Comparison of ENCODE assay signal across 9 cellular contexts in the genomic region with DNA sequence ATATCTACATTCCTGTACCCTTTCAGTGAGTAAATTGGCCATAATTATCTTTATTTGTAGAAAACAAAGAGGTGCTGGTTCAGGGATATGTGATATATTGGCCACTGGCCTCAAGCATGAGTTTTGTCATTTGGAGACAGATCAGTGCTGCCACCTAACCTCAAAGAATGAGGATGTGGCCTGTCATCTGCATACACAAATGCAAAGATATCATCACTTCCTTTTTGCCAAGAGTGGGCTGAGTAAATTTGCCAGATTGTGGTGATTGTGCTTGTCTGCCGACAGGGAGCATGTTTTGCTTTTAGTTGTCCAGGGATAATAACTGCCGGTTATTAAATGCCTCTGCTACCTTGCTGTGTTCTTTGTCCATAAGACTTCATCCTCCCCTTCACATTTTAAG. TPM values are rescaled to one million over a fixed set of nuclear protein-coding genes. Genes with fewer than 3 reads are reported as not detected.
DNase-seq lines count a peak whose midpoint lies in the region; ATAC-seq, FAIRE-seq and TF ChIP-seq lines count a peak whose summit lies in the region.
"Had no signal": no experiment of that assay in that cellular context is flagged by ENCODE, and none has a peak within 500 bp of the region (broad histone marks: within the 10 kb centered on the region; RNA-seq: fewer than 3 reads in every experiment).

No MANE protein-coding gene starts in this region.

- TF ChIP-seq POLR2A in GM12878 (IDR thresholded peaks at IDR 0.05; ENCODE audit: low read depth, low read length), result no peak

- POLR2A ChIA-PET in GM12878 (lab: Charles Lee), result no interaction called here

- H3K27ac ChIP-seq in MM.1S (ENCODE audit: low read length), result no peak overlapping the region
- no peak overlapping the region for H3K27ac ChIP-seq in GM12878 (ENCODE audit: control insufficient read depth, insufficient read depth)
- H3K27ac ChIP-seq: parathyroid adenoma had no signal

- H3K27me3 Mint-ChIP-seq in activated naive CD4-positive, alpha-beta T cell treated with anti-CD3 and anti-CD28 coated beads, Interleukin-2, amount 10 ng/mL, durations not matched to agents 7 days and 5 days, result peaks cover 4% of the 10 kb centered on the region
- peaks cover 8% of the 10 kb centered on the region for H3K27me3 Mint-ChIP-seq in stimulated activated naive CD8-positive, alpha-beta T cell treated with anti-CD3 and anti-CD28 coated beads, Interleukin-15, amount 100 ng/mL, for 72 hours
- H3K27me3 Mint-ChIP-seq in endothelial cell (ENCODE audit: unreplicated experiment), result peaks cover 2% of the 10 kb centered on the region

- H3K9ac ChIP-seq in MM.1S (ENCODE audit: low read length) (no peak overlapping the region), GM12878 (ENCODE audit: control insufficient read depth, insufficient read depth, low read length) (no peak overlapping the region)
- H3K9ac ChIP-seq: parathyroid adenoma had no signal

- peak; percentile 24 for DNase-seq in activated naive CD4-positive, alpha-beta T cell treated with anti-CD3 and anti-CD28 coated beads, Interleukin-2, amount 10 ng/mL, durations not matched to agents 7 days and 5 days
- no peak for DNase-seq in activated naive CD4-positive, alpha-beta T cell treated with Interleukin-2 at 50 U/mL for 16 hours
- DNase-seq in MM.1S, result peak; percentile 59
- peak; percentile 15 for DNase-seq in GM12878 (ENCODE audit: low read depth, low spot score)
- peak; percentile 1 to 39 for DNase-seq in stimulated activated naive CD8-positive, alpha-beta T cell treated with anti-CD3 and anti-CD28 coated beads, Interleukin-15, amount 100 ng/mL, for 72 hours
- DNase-seq in H7, result no peak
- DNase-seq in stimulated activated CD4-positive, alpha-beta T cell treated with anti-CD3 and anti-CD28 coated beads, Interleukin-15, amount 100 ng/mL, for 24 hours, result no peak
- DNase-seq in endothelial cell (ENCODE audit: low spot score), result no peak

- H3K4me2 ChIP-seq in MM.1S (ENCODE audit: low read depth, low read length), result no peak overlapping the region
- no peak overlapping the region for H3K4me2 ChIP-seq in GM12878 (ENCODE audit: control insufficient read depth, insufficient read depth)

- no peaks in the 10 kb centered on the region for H3K9me3 ChIP-seq in MM.1S (replicated peaks; ENCODE audit: insufficient read depth, low read length)
- no peaks in the 10 kb centered on the region for H3K9me3 ChIP-seq in GM12878 (replicated peaks; ENCODE audit: control insufficient read depth, insufficient read depth, low read length)

- H3K9me2 ChIP-seq in MM.1S (replicated peaks; ENCODE audit: insufficient read depth, low read length), result no peaks in the 10 kb centered on the region

- ATAC-seq in GM12878, result peak; percentile 82
- ATAC-seq in stimulated activated naive CD8-positive, alpha-beta T cell treated with anti-CD3 and anti-CD28 coated beads, Interleukin-15, amount 100 ng/mL, for 72 hours, result peak; percentile 94

- no peak overlapping the region for H3K27ac Mint-ChIP-seq in activated naive CD4-positive, alpha-beta T cell treated with anti-CD3 and anti-CD28 coated beads, Interleukin-2, amount 10 ng/mL, durations not matched to agents 7 days and 5 days
- H3K27ac Mint-ChIP-seq in stimulated activated naive CD8-positive, alpha-beta T cell treated with anti-CD3 and anti-CD28 coated beads, Interleukin-15, amount 100 ng/mL, for 72 hours, result no peak overlapping the region
- H3K27ac Mint-ChIP-seq in endothelial cell (ENCODE audit: unreplicated experiment), result no peak overlapping the region

- no peaks in the 10 kb centered on the region for H3F3A ChIP-seq in MM.1S (ENCODE audit: insufficient read depth, low read length)

- H3K36me3 ChIP-seq in MM.1S (replicated peaks; ENCODE audit: insufficient read depth, low read length) (no peaks in the 10 kb centered on the region), GM12878 (ENCODE audit: control insufficient read depth in 2 of 2, insufficient read depth in 2 of 2, low read length in 1 of 2) (no peaks in the 10 kb centered on the region), H7 (replicated peaks; ENCODE audit: control insufficient read depth, insufficient read depth, low read length) (no peaks in the 10 kb centered on the region)

- H3K4me3 ChIP-seq in MM.1S (ENCODE audit: low read length), result no peak overlapping the region
- no peak overlapping the region for H3K4me3 ChIP-seq in GM12878
- H3K4me3 ChIP-seq in H7 (ENCODE audit: insufficient read depth, low read depth, low read length), result no peak overlapping the region

- TF ChIP-seq RAD21 in GM12878 (IDR thresholded peaks at IDR 0.05; ENCODE audit: insufficient read depth, low read depth, low read length), result no peak

- SMC1A ChIA-PET in GM12878 (lab: Charles Lee; ENCODE audit: uncharacterized antibody, unreplicated experiment), result interaction anchor here (1.0 kb wide), 1 partner anchor 17 kb away, joined by 3 read pairs; no protein-coding TSS in a partner anchor

- WGBS in GM12878 (ENCODE audit: insufficient coverage, insufficient replicate concordance, low lambda C conversion rate, missing lambda C conversion rate), result 3% methylated on average over 2 of the region's 2 CpGs

- no peaks in the 10 kb centered on the region for H3K4me1 ChIP-seq in MM.1S (ENCODE audit: low read length)
- H3K4me1 ChIP-seq in GM12878 (ENCODE audit: control insufficient read depth, insufficient read depth, low read length), result no peaks in the 10 kb centered on the region

- H3K79me2 ChIP-seq in MM.1S (ENCODE audit: low read length) (no peaks in the 10 kb centered on the region), GM12878 (ENCODE audit: control insufficient read depth, insufficient read depth, low read length) (no peaks in the 10 kb centered on the region)

- RAD21 ChIA-PET in GM12878 (lab: Charles Lee; ENCODE audit: unreplicated experiment), result no interaction called here

- H2AFZ ChIP-seq in MM.1S (ENCODE audit: low read length) (no peak overlapping the region), GM12878 (ENCODE audit: control insufficient read depth, low read depth, low read length) (no peak overlapping the region)
- H2AFZ ChIP-seq: parathyroid adenoma had no signal

- in situ Hi-C loops in GM12878 (cut with MboI), result no loop called here

- H3K4me3 Mint-ChIP-seq in activated naive CD4-positive, alpha-beta T cell treated with anti-CD3 and anti-CD28 coated beads, Interleukin-2, amount 10 ng/mL, durations not matched to agents 7 days and 5 days, result no peak overlapping the region
- H3K4me3 Mint-ChIP-seq in stimulated activated naive CD8-positive, alpha-beta T cell treated with anti-CD3 and anti-CD28 coated beads, Interleukin-15, amount 100 ng/mL, for 72 hours, result no peak overlapping the region
- no peak overlapping the region for H3K4me3 Mint-ChIP-seq in endothelial cell (ENCODE audit: unreplicated experiment)

- BruUV-seq in GM12878 (replicated peaks; lab: Mats Ljungman, UMichigan), result no TSS peak

- FAIRE-seq in GM12878 (lab: Jason Lieb, UNC), result no peak

- peaks cover 7% of the 10 kb centered on the region for H3K4me1 Mint-ChIP-seq in activated naive CD4-positive, alpha-beta T cell treated with anti-CD3 and anti-CD28 coated beads, Interleukin-2, amount 10 ng/mL, durations not matched to agents 7 days and 5 days
- peaks cover 13% of the 10 kb centered on the region for H3K4me1 Mint-ChIP-seq in stimulated activated naive CD8-positive, alpha-beta T cell treated with anti-CD3 and anti-CD28 coated beads, Interleukin-15, amount 100 ng/mL, for 72 hours
- peaks cover 17% of the 10 kb centered on the region for H3K4me1 Mint-ChIP-seq in endothelial cell (ENCODE audit: unreplicated experiment)

- TF ChIP-seq CTCF in MM.1S (IDR thresholded peaks at IDR 0.05; ENCODE audit: low read length), result peak; percentile 28
- TF ChIP-seq CTCF in GM12878 (IDR thresholded peaks at IDR 0.05 in 2 of 3, conservative IDR thresholded peaks at IDR 0.05 in 1 of 3; ENCODE audit: control insufficient read depth in 2 of 3, extremely low read depth in 1 of 3, insufficient read depth in 1 of 3, low read depth in 3 of 3, low read length in 3 of 3), result peak in 1 of 3 experiments; percentile 17; a peak in 1 of 6 replicates
- TF ChIP-seq CTCF in endothelial cell (IDR thresholded peaks at IDR 0.05; ENCODE audit: unreplicated experiment), result no peak

- CTCF ChIA-PET in activated naive CD4-positive, alpha-beta T cell treated with anti-CD3 and anti-CD28 coated beads, Interleukin-2, amount 10 ng/mL, durations not matched to agents 7 days and 5 days (lab: Charles Lee), result interaction anchor here (1.4 kb wide), 1 partner anchor 417 kb away, joined by 3 read pairs; no protein-coding TSS in a partner anchor
- CTCF ChIA-PET in GM12878 (lab: Yijun Ruan, JAX), result interaction anchor here (1.0 kb wide), 1 partner anchor 417 kb away, joined by 3 read pairs; no protein-coding TSS in a partner anchor

- H3K36me3 Mint-ChIP-seq in activated naive CD4-positive, alpha-beta T cell treated with anti-CD3 and anti-CD28 coated beads, Interleukin-2, amount 10 ng/mL, durations not matched to agents 7 days and 5 days, result no peaks in the 10 kb centered on the region
- no peaks in the 10 kb centered on the region for H3K36me3 Mint-ChIP-seq in endothelial cell (ENCODE audit: low read depth, unreplicated experiment)

- no peak for TF ChIP-seq EP300 in GM12878 (IDR thresholded peaks at IDR 0.05; ENCODE audit: borderline replicate concordance in 1 of 2, control insufficient read depth in 1 of 2, low read depth in 2 of 2, low read length in 2 of 2)

- intact Hi-C loops in GM12878 (cut with micrococcal nuclease; ENCODE audit: unreplicated experiment), result loop anchor here (10.0 kb wide), 1 partner anchor 417 kb away; no protein-coding TSS in a partner anchor

- H3K9me3 Mint-ChIP-seq in activated naive CD4-positive, alpha-beta T cell treated with anti-CD3 and anti-CD28 coated beads, Interleukin-2, amount 10 ng/mL, durations not matched to agents 7 days and 5 days, result peaks cover 4% of the 10 kb centered on the region
- H3K9me3 Mint-ChIP-seq in stimulated activated naive CD8-positive, alpha-beta T cell treated with anti-CD3 and anti-CD28 coated beads, Interleukin-15, amount 100 ng/mL, for 72 hours, result peaks cover 6 to 7% of the 10 kb centered on the region in 2 donors
- no peaks in the 10 kb centered on the region for H3K9me3 Mint-ChIP-seq in endothelial cell (ENCODE audit: unreplicated experiment)

- no peaks in the 10 kb centered on the region for H3K27me3 ChIP-seq in MM.1S (replicated peaks; ENCODE audit: insufficient read depth, low read length)
- no peaks in the 10 kb centered on the region for H3K27me3 ChIP-seq in GM12878 (replicated peaks in 1 of 2; ENCODE audit: control insufficient read depth in 2 of 2, insufficient read depth in 2 of 2, low read length in 1 of 2)
- no peaks in the 10 kb centered on the region for H3K27me3 ChIP-seq in H7 (ENCODE audit: control insufficient read depth, insufficient read depth, low read length)

- H4K20me1 ChIP-seq in MM.1S (ENCODE audit: insufficient read depth, low read length) (no peaks in the 10 kb centered on the region), GM12878 (ENCODE audit: control insufficient read depth, insufficient read depth) (no peaks in the 10 kb centered on the region)

RNA-seq across cellular contexts. Expression of gene WASF3, which starts 44.2 kb away (rescaled TPM):
- total RNA-seq in GM12878 (2013; cell fraction: nucleolus; rRNA removed), result not detected in 2 replicates
- total RNA-seq in GM12878 (2014; rRNA removed) (under 0.01 TPM in 1 of 2 replicates, not detected in the other), GM12878 (2014; rRNA removed; fragmentation: Illumina TruSeq; extraction: Trizol) (not detected in 2 replicates), GM12878 (2021) (0.05 and 0.10 TPM in 2 replicates), endothelial cell (ENCODE audit: unreplicated experiment) (13.0 TPM)
- not detected for polyA plus RNA-seq in GM12878 (2011; ENCODE audit: low read depth)
- polyA plus RNA-seq in GM12878 (2011; rRNA removed) (not detected in 2 replicates), GM12878 (2014; fragmentation: Illumina TruSeq; extraction: Trizol) (not detected in 2 replicates), GM12878 (2014; fragmentation: Nextera tagmentation; extraction: Ambion mirVana) (not detected), GM12878 (2014; rRNA removed) (0.01 TPM in 1 of 2 replicates, not detected in the other), GM12878 (2016; fragmentation: Nextera tagmentation; extraction: Ambion mirVana) (not detected)
- polyA plus RNA-seq in GM12878 (2011; cell fraction: cytosol; rRNA removed), result 0.01 TPM in 1 of 2 replicates, not detected in the other
- polyA plus RNA-seq in GM12878 (2011; cell fraction: nucleus; rRNA removed), result not detected in 2 replicates
- 0.06 TPM in 1 of 2 replicates, not detected in the other for polyA plus RNA-seq in GM12878 (2012)
- not detected in 2 replicates for polyA minus RNA-seq in GM12878 (2011; rRNA and poly(A)+ RNA removed)
- polyA minus RNA-seq in GM12878 (2011; cell fraction: cytosol; rRNA and poly(A)+ RNA removed), result not detected in 2 replicates
- not detected in 2 replicates for polyA minus RNA-seq in GM12878 (2011; cell fraction: nucleus; rRNA and poly(A)+ RNA removed)
- total RNA-seq in H7 (2014; rRNA removed; shearing (Covaris generic)), result 19.1 and 26.9 TPM in 2 replicates

Comparison
In these comparisons a context has a peak if more than half of its experiments do, and no peak if none do; other contexts are left out.
1. DNase-seq: peak in activated naive CD4-positive, alpha-beta T cell treated with anti-CD3 and anti-CD28 coated beads, Interleukin-2, amount 10 ng/mL, durations not matched to agents 7 days and 5 days (single experiment), MM.1S (single experiment), GM12878 (single experiment) and stimulated activated naive CD8-positive, alpha-beta T cell treated with anti-CD3 and anti-CD28 coated beads, Interleukin-15, amount 100 ng/mL, for 72 hours (2 of 2); none in activated naive CD4-positive, alpha-beta T cell treated with Interleukin-2 at 50 U/mL for 16 hours (single experiment), H7 (single experiment), stimulated activated CD4-positive, alpha-beta T cell treated with anti-CD3 and anti-CD28 coated beads, Interleukin-15, amount 100 ng/mL, for 24 hours (single experiment) and endothelial cell (single experiment).
2. RNA of gene WASF3, which starts 44.2 kb away (total RNA-seq): 19.1 to 26.9 TPM in H7 and 13.0 TPM in endothelial cell (single experiment); under 0.01 to 0.10 TPM in GM12878; every median in the first group is over 10 times any median in the second.